In the genomic region with DNA sequence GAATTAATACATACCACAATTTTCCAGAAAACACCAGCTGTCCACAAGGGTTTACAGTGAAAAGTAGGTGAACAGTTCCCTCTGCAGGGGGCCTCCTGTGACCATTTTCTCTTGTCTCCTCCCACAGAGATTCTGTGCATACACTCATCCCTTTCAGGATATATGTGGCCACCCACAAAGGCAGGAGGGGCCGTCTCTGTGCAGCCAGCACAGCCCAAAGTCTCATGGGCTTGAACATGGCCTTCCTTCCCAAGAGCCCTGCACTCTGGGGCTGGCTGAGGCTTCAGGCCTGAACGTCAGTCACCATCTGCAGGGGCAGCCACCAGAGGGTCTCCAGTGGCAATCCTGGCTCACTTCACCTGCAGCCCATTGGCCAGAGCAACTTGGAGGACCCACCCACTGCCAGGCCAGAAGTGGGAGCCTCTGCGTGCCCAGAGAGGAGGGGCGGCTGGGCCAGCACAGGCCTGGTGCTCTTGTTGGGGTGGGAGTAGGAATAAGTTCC, we compare ENCODE assay signal across 9 cellular contexts. TPM values are rescaled to one million over a fixed set of nuclear protein-coding genes. Genes with fewer than 3 reads are reported as not detected.
DNase-seq lines count a peak whose midpoint lies in the region; ATAC-seq, FAIRE-seq and TF ChIP-seq lines count a peak whose summit lies in the region.
"Had no signal": no experiment of that assay in that cellular context is flagged by ENCODE, and none has a peak within 500 bp of the region (broad histone marks: within the 10 kb centered on the region; RNA-seq: fewer than 3 reads in every experiment).

No MANE protein-coding gene starts in this region.

- RAD21 ChIA-PET in GM12878 (lab: Charles Lee; ENCODE audit: unreplicated experiment) = interaction anchor here (0.7 kb wide), 1 partner anchor 376 kb away, joined by 4 read pairs; no protein-coding TSS in a partner anchor

- peak; percentile 45 for ATAC-seq in GM12878

- H3K4me3 ChIP-seq in GM12878 (no peak overlapping the region), neuron (ENCODE audit: low read length) (no peak overlapping the region)

- H3K79me2 ChIP-seq in GM12878 (ENCODE audit: control insufficient read depth, insufficient read depth, low read length) = no peaks in the 10 kb centered on the region

- no peaks in the 10 kb centered on the region for H4K20me1 ChIP-seq in GM12878 (ENCODE audit: control insufficient read depth, insufficient read depth)

- H3K9me3 ChIP-seq in GM12878 (replicated peaks; ENCODE audit: control insufficient read depth, insufficient read depth, low read length) (no peaks in the 10 kb centered on the region), neuron (ENCODE audit: low read length) (no peaks in the 10 kb centered on the region)

- H2AFZ ChIP-seq in GM12878 (ENCODE audit: control insufficient read depth, low read depth, low read length) = no peak overlapping the region
- H2AFZ ChIP-seq in neuron (ENCODE audit: low read depth, low read length) = peak overlapping the region; percentile 17

- H3K27me3 Mint-ChIP-seq in activated naive CD4-positive, alpha-beta T cell treated with anti-CD3 and anti-CD28 coated beads, Interleukin-2, amount 10 ng/mL, durations not matched to agents 7 days and 5 days = no peaks in the 10 kb centered on the region

- no peaks in the 10 kb centered on the region for H3K4me1 ChIP-seq in GM12878 (ENCODE audit: control insufficient read depth, insufficient read depth, low read length)
- peaks cover 10% of the 10 kb centered on the region for H3K4me1 ChIP-seq in neuron (ENCODE audit: insufficient read depth, low read length)

- no peaks in the 10 kb centered on the region for H3K36me3 ChIP-seq in GM12878 (ENCODE audit: control insufficient read depth in 2 of 2, insufficient read depth in 2 of 2, low read length in 1 of 2)
- no peaks in the 10 kb centered on the region for H3K36me3 ChIP-seq in neuron (ENCODE audit: insufficient read depth, low read length)

- CTCF ChIA-PET in GM12878 (lab: Yijun Ruan, JAX) = interaction anchor here (1.3 kb wide), 1 partner anchor 60 kb away, joined by 3 read pairs; no protein-coding TSS in a partner anchor
- CTCF ChIA-PET in activated naive CD4-positive, alpha-beta T cell treated with anti-CD3 and anti-CD28 coated beads, Interleukin-2, amount 10 ng/mL, durations not matched to agents 7 days and 5 days (lab: Charles Lee) = no interaction called here

- TF ChIP-seq POLR2A in GM12878 (IDR thresholded peaks at IDR 0.05; ENCODE audit: low read depth, low read length) = no peak

- no peaks in the 10 kb centered on the region for H3K9me3 Mint-ChIP-seq in activated naive CD4-positive, alpha-beta T cell treated with anti-CD3 and anti-CD28 coated beads, Interleukin-2, amount 10 ng/mL, durations not matched to agents 7 days and 5 days

- intact Hi-C loops in GM12878 (cut with micrococcal nuclease; ENCODE audit: unreplicated experiment) = loop anchor here (5.0 kb wide), 1 partner anchor 61 kb away; no protein-coding TSS in a partner anchor

- BruUV-seq in GM12878 (replicated peaks; lab: Mats Ljungman, UMichigan) = no TSS peak

- WGBS in GM12878 (ENCODE audit: insufficient coverage, insufficient replicate concordance, low lambda C conversion rate, missing lambda C conversion rate) = 73% methylated on average over 4 of the region's 4 CpGs

- no peak overlapping the region for H3K27ac ChIP-seq in GM12878 (ENCODE audit: control insufficient read depth, insufficient read depth)

- H3K4me3 Mint-ChIP-seq in activated naive CD4-positive, alpha-beta T cell treated with anti-CD3 and anti-CD28 coated beads, Interleukin-2, amount 10 ng/mL, durations not matched to agents 7 days and 5 days = no peak overlapping the region

- SMC1A ChIA-PET in GM12878 (lab: Charles Lee; ENCODE audit: uncharacterized antibody, unreplicated experiment) = interaction anchor here (1.7 kb wide), 1 partner anchor 60 kb away, joined by 4 read pairs; no protein-coding TSS in a partner anchor

- TF ChIP-seq RAD21 in GM12878 (IDR thresholded peaks at IDR 0.05; ENCODE audit: insufficient read depth, low read depth, low read length) = peak; percentile 37

- TF ChIP-seq EP300 in GM12878 (IDR thresholded peaks at IDR 0.05; ENCODE audit: borderline replicate concordance in 1 of 2, control insufficient read depth in 1 of 2, low read depth in 2 of 2, low read length in 2 of 2) = no peak

- POLR2A ChIA-PET in GM12878 (lab: Charles Lee) = interaction anchor here (0.5 kb wide), 1 partner anchor 23 kb away, joined by 3 read pairs; no protein-coding TSS in a partner anchor

- H3K27ac Mint-ChIP-seq in activated naive CD4-positive, alpha-beta T cell treated with anti-CD3 and anti-CD28 coated beads, Interleukin-2, amount 10 ng/mL, durations not matched to agents 7 days and 5 days = no peak overlapping the region

- H3K27me3 ChIP-seq in GM12878 (replicated peaks in 1 of 2; ENCODE audit: control insufficient read depth in 2 of 2, insufficient read depth in 2 of 2, low read length in 1 of 2) = no peaks in the 10 kb centered on the region
- no peaks in the 10 kb centered on the region for H3K27me3 ChIP-seq in neuron (ENCODE audit: insufficient read depth, low read length)

- in situ Hi-C loops in GM12878 (cut with MboI) = no loop called here

- H3K9ac ChIP-seq in GM12878 (ENCODE audit: control insufficient read depth, insufficient read depth, low read length) = no peak overlapping the region

- no peak for FAIRE-seq in GM12878 (lab: Jason Lieb, UNC)
- FAIRE-seq: GM18507 had no signal

- H3K36me3 Mint-ChIP-seq in activated naive CD4-positive, alpha-beta T cell treated with anti-CD3 and anti-CD28 coated beads, Interleukin-2, amount 10 ng/mL, durations not matched to agents 7 days and 5 days = no peaks in the 10 kb centered on the region

- H3K4me1 Mint-ChIP-seq in activated naive CD4-positive, alpha-beta T cell treated with anti-CD3 and anti-CD28 coated beads, Interleukin-2, amount 10 ng/mL, durations not matched to agents 7 days and 5 days = no peaks in the 10 kb centered on the region

- H3K4me2 ChIP-seq in GM12878 (ENCODE audit: control insufficient read depth, insufficient read depth) = no peak overlapping the region

- DNase-seq in NCI-H2171 (lab: John Stamatoyannopoulos, UW) (peak; percentile 39), GM12878 (ENCODE audit: low read depth, low spot score) (no peak), SKM-1 treated with dmso at 0.1 percent for 144 hours (lab: John Stamatoyannopoulos, UW; ENCODE audit: unreplicated experiment) (no peak), NCI-H1436 treated with DMSO at 0.1 percent for 48 hours (lab: John Stamatoyannopoulos, UW) (no peak)
- DNase-seq in activated CD4-positive, alpha-beta T cell treated with anti-CD3 and anti-CD28 coated beads for 1 hour = no peak
- no peak for DNase-seq in activated naive CD4-positive, alpha-beta T cell treated with anti-CD3 and anti-CD28 coated beads, Interleukin-2, amount 10 ng/mL, durations not matched to agents 7 days and 5 days

- TF ChIP-seq CTCF in GM12873 (IDR thresholded peaks at IDR 0.05; ENCODE audit: insufficient read depth, low read depth, low read length, missing control alignments) = peak; percentile 13
- peak in 1 of 3 experiments; percentile 12; a peak in 1 of 6 replicates for TF ChIP-seq CTCF in GM12878 (IDR thresholded peaks at IDR 0.05 in 2 of 3, conservative IDR thresholded peaks at IDR 0.05 in 1 of 3; ENCODE audit: control insufficient read depth in 2 of 3, extremely low read depth in 1 of 3, insufficient read depth in 1 of 3, low read depth in 3 of 3, low read length in 3 of 3)

RNA-seq across cellular contexts. Expression of a gene that starts 25.2 kb away (rescaled TPM):
- total RNA-seq in GM12878 (2013; cell fraction: nucleolus; rRNA removed) = 46.2 and 47.6 TPM in 2 replicates
- total RNA-seq in GM12878 (2014; rRNA removed) (27.6 and 32.1 TPM in 2 replicates), GM12878 (2014; rRNA removed; fragmentation: Illumina TruSeq; extraction: Trizol) (8.4 and 9.1 TPM in 2 replicates), GM12878 (2021) (27.7 and 28.3 TPM in 2 replicates)
- polyA plus RNA-seq in GM12878 (2011; ENCODE audit: low read depth) = 5.5 TPM
- polyA plus RNA-seq in GM12878 (2011; rRNA removed) (5.7 and 16.4 TPM in 2 replicates), GM12878 (2014; fragmentation: Illumina TruSeq; extraction: Trizol) (0.79 and 7.3 TPM in 2 replicates), GM12878 (2014; fragmentation: Nextera tagmentation; extraction: Ambion mirVana) (1 to 10 TPM; 1.1 to 2.0 TPM), GM12878 (2014; rRNA removed) (37.1 and 43.9 TPM in 2 replicates), GM12878 (2016; fragmentation: Nextera tagmentation; extraction: Ambion mirVana) (10 to 100 TPM; 21.6 to 24.6 TPM)
- 27.9 and 35.4 TPM in 2 replicates for polyA plus RNA-seq in GM12878 (2011; cell fraction: cytosol; rRNA removed)
- 115 and 130 TPM in 2 replicates for polyA plus RNA-seq in GM12878 (2011; cell fraction: nucleus; rRNA removed)
- 13.5 and 16.7 TPM in 2 replicates for polyA plus RNA-seq in GM12878 (2012)
- polyA minus RNA-seq in GM12878 (2011; rRNA and poly(A)+ RNA removed) = 35.9 and 41.4 TPM in 2 replicates
- polyA minus RNA-seq in GM12878 (2011; cell fraction: cytosol; rRNA and poly(A)+ RNA removed) = 16.3 and 17.4 TPM in 2 replicates
- 31.8 and 53.4 TPM in 2 replicates for polyA minus RNA-seq in GM12878 (2011; cell fraction: nucleus; rRNA and poly(A)+ RNA removed)

RNA-seq across cellular contexts. Expression of a gene that starts 49.3 kb away (rescaled TPM):
- total RNA-seq in GM12878 (2013; cell fraction: nucleolus; rRNA removed) = 12.8 and 17.0 TPM in 2 replicates
- total RNA-seq in GM12878 (2014; rRNA removed) (8.0 and 10.4 TPM in 2 replicates), GM12878 (2014; rRNA removed; fragmentation: Illumina TruSeq; extraction: Trizol) (5.2 and 7.0 TPM in 2 replicates), GM12878 (2021) (17.0 and 17.2 TPM in 2 replicates)
- 8.4 TPM for polyA plus RNA-seq in GM12878 (2011; ENCODE audit: low read depth)
- polyA plus RNA-seq in GM12878 (2011; rRNA removed) (3.6 and 5.9 TPM in 2 replicates), GM12878 (2014; fragmentation: Illumina TruSeq; extraction: Trizol) (4.2 and 8.8 TPM in 2 replicates), GM12878 (2014; fragmentation: Nextera tagmentation; extraction: Ambion mirVana) (1 to 10 TPM in 1 of 2 experiments, under 1 TPM in 1; 0.24 to 1.5 TPM), GM12878 (2014; rRNA removed) (14.5 and 18.0 TPM in 2 replicates), GM12878 (2016; fragmentation: Nextera tagmentation; extraction: Ambion mirVana) (10 to 100 TPM; 17.4 to 19.2 TPM)
- polyA plus RNA-seq in GM12878 (2011; cell fraction: cytosol; rRNA removed) = 7.4 and 10.1 TPM in 2 replicates
- 18.8 and 20.1 TPM in 2 replicates for polyA plus RNA-seq in GM12878 (2011; cell fraction: nucleus; rRNA removed)
- polyA plus RNA-seq in GM12878 (2012) = 16.6 and 17.5 TPM in 2 replicates
- 5.5 and 8.1 TPM in 2 replicates for polyA minus RNA-seq in GM12878 (2011; rRNA and poly(A)+ RNA removed)
- polyA minus RNA-seq in GM12878 (2011; cell fraction: cytosol; rRNA and poly(A)+ RNA removed) = 4.8 and 10.7 TPM in 2 replicates
- 4.1 and 5.5 TPM in 2 replicates for polyA minus RNA-seq in GM12878 (2011; cell fraction: nucleus; rRNA and poly(A)+ RNA removed)

RNA-seq across cellular contexts. Expression of a gene that starts 57.0 kb away (rescaled TPM):
- total RNA-seq in GM12878 (2013; cell fraction: nucleolus; rRNA removed) = 4.9 and 5.2 TPM in 2 replicates
- total RNA-seq in GM12878 (2014; rRNA removed) (13.6 and 17.9 TPM in 2 replicates), GM12878 (2014; rRNA removed; fragmentation: Illumina TruSeq; extraction: Trizol) (6.4 and 7.6 TPM in 2 replicates), GM12878 (2021) (33.0 and 36.6 TPM in 2 replicates)
- 13.7 TPM for polyA plus RNA-seq in GM12878 (2011; ENCODE audit: low read depth)
- polyA plus RNA-seq in GM12878 (2011; rRNA removed) (0.69 and 1.8 TPM in 2 replicates), GM12878 (2014; fragmentation: Illumina TruSeq; extraction: Trizol) (4.2 and 10.0 TPM in 2 replicates), GM12878 (2014; fragmentation: Nextera tagmentation; extraction: Ambion mirVana) (under 1 TPM; 0.09 to 0.21 TPM), GM12878 (2014; rRNA removed) (22.7 and 33.8 TPM in 2 replicates), GM12878 (2016; fragmentation: Nextera tagmentation; extraction: Ambion mirVana) (10 to 100 TPM in 1 of 2 experiments, 1 to 10 TPM in 1; 7.8 to 11.3 TPM)
- polyA plus RNA-seq in GM12878 (2011; cell fraction: cytosol; rRNA removed) = 4.8 and 5.5 TPM in 2 replicates
- polyA plus RNA-seq in GM12878 (2011; cell fraction: nucleus; rRNA removed) = 8.7 and 9.5 TPM in 2 replicates
- 42.4 and 45.0 TPM in 2 replicates for polyA plus RNA-seq in GM12878 (2012)
- polyA minus RNA-seq in GM12878 (2011; rRNA and poly(A)+ RNA removed) = 0.59 and 3.2 TPM in 2 replicates
- polyA minus RNA-seq in GM12878 (2011; cell fraction: cytosol; rRNA and poly(A)+ RNA removed) = 1.7 and 2.5 TPM in 2 replicates
- polyA minus RNA-seq in GM12878 (2011; cell fraction: nucleus; rRNA and poly(A)+ RNA removed) = 2.1 and 3.3 TPM in 2 replicates
